22 cellular contexts compared by ENCODE assay signal in the genomic region with DNA sequence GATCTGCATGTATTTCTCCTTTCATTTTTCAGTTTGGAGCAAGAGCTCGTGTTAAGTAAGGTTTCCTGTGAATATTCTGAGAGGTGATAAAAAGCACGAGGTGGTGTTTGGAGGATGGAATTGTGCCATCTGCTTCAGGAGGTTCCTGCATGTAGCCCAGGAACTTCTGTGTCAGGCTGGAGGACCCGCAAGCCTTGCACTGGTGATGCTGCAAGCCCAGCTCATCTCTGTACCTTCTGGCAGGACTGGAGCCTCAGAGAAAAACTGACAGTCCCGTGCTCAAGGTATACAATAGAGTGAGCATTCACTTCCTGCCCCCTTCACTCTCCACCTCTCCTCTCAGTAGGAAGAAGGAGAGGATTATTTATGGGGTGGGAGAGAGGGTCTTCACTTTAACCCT.
"Had no signal": no experiment of that assay in that cellular context is flagged by ENCODE, and none has a peak within 500 bp of the region (broad histone marks: within the 10 kb centered on the region; RNA-seq: fewer than 3 reads in every experiment).

No MANE protein-coding gene starts in this region.

- H3K4me3 ChIP-seq: coronary artery, testis had no signal

- H3K9me3 ChIP-seq: testis had no signal

- H3K36me3 Mint-ChIP-seq: activated naive CD8-positive, alpha-beta T cell treated with anti-CD3 and anti-CD28 coated beads for 36 hours had no signal

- H3K4me3 Mint-ChIP-seq: activated CD4-positive, alpha-beta memory T cell treated with anti-CD3 and anti-CD28 coated beads for 36 hours; activated naive CD8-positive, alpha-beta T cell treated with anti-CD3 and anti-CD28 coated beads for 36 hours; activated T-helper 17 cell treated with anti-CD3 and anti-CD28 coated beads, Interleukin-2, amount 50 U/mL, for 72 hours; brain; naive thymus-derived CD8-positive, alpha-beta T cell; stimulated activated naive CD8-positive, alpha-beta T cell treated with anti-CD3 and anti-CD28 coated beads, Interleukin-15, amount 100 ng/mL, for 72 hours; T-helper 2 cell treated with Interferon-gamma antibody and Interleukin-4, amounts not matched to agents 5 μg/mL and 100 μg/mL, for 36 hours; WTC11 had no signal

- H3K4me1 ChIP-seq: testis had no signal

- H3K4me1 Mint-ChIP-seq: activated naive CD8-positive, alpha-beta T cell treated with anti-CD3 and anti-CD28 coated beads for 36 hours; activated T-helper 17 cell treated with anti-CD3 and anti-CD28 coated beads, Interleukin-2, amount 50 U/mL, for 72 hours; naive thymus-derived CD8-positive, alpha-beta T cell; stimulated activated naive CD8-positive, alpha-beta T cell treated with anti-CD3 and anti-CD28 coated beads, Interleukin-15, amount 100 ng/mL, for 72 hours had no signal

- H3K27me3 ChIP-seq: foreskin keratinocyte, testis had no signal

- H3K27ac Mint-ChIP-seq: activated CD4-positive, alpha-beta memory T cell treated with anti-CD3 and anti-CD28 coated beads for 36 hours; activated naive CD8-positive, alpha-beta T cell treated with anti-CD3 and anti-CD28 coated beads for 36 hours; activated T-helper 17 cell treated with anti-CD3 and anti-CD28 coated beads, Interleukin-2, amount 50 U/mL, for 72 hours; naive thymus-derived CD8-positive, alpha-beta T cell; stimulated activated naive CD8-positive, alpha-beta T cell treated with anti-CD3 and anti-CD28 coated beads, Interleukin-15, amount 100 ng/mL, for 72 hours; T-helper 2 cell treated with Interferon-gamma antibody and Interleukin-4, amounts not matched to agents 5 μg/mL and 100 μg/mL, for 36 hours; WTC11 had no signal

- DNase-seq: activated CD4-positive, alpha-beta memory T cell treated with anti-CD3 and anti-CD28 coated beads for 36 hours; activated CD4-positive, alpha-beta T cell treated with anti-CD3 and anti-CD28 coated beads for 4 hours; activated naive CD4-positive, alpha-beta T cell; activated naive CD8-positive, alpha-beta T cell treated with anti-CD3 and anti-CD28 coated beads for 36 hours; amniotic stem cell; central memory CD4-positive, alpha-beta T cell; foreskin keratinocyte; glutamatergic neuron; mesendoderm; naive thymus-derived CD8-positive, alpha-beta T cell; small intestine; stimulated activated CD4-positive, alpha-beta T cell treated with anti-CD3 and anti-CD28 coated beads, Interleukin-15, amount 100 ng/mL, for 24 hours; stimulated activated CD4-positive, alpha-beta T cell treated with anti-CD3 and anti-CD28 coated beads, Interleukin-2, amount 100 ng/mL, for 48 hours; stimulated activated naive CD8-positive, alpha-beta T cell treated with anti-CD3 and anti-CD28 coated beads, Interleukin-15, amount 100 ng/mL, for 72 hours; SW 1271; testis had no signal

- H3K9me3 Mint-ChIP-seq: activated CD4-positive, alpha-beta memory T cell treated with anti-CD3 and anti-CD28 coated beads for 36 hours; activated naive CD8-positive, alpha-beta T cell treated with anti-CD3 and anti-CD28 coated beads for 36 hours; activated T-helper 17 cell treated with anti-CD3 and anti-CD28 coated beads, Interleukin-2, amount 50 U/mL, for 72 hours; T-helper 2 cell treated with Interferon-gamma antibody and Interleukin-4, amounts not matched to agents 5 μg/mL and 100 μg/mL, for 36 hours had no signal

- H3K27ac ChIP-seq: foreskin keratinocyte, testis had no signal

- FAIRE-seq: small intestine, TTC549 had no signal

- H3K27me3 Mint-ChIP-seq: activated CD4-positive, alpha-beta memory T cell treated with anti-CD3 and anti-CD28 coated beads for 36 hours; activated T-helper 17 cell treated with anti-CD3 and anti-CD28 coated beads, Interleukin-2, amount 50 U/mL, for 72 hours; brain; stimulated activated naive CD8-positive, alpha-beta T cell treated with anti-CD3 and anti-CD28 coated beads, Interleukin-15, amount 100 ng/mL, for 72 hours had no signal

- ATAC-seq: activated T-helper 17 cell treated with anti-CD3 and anti-CD28 coated beads, Interleukin-2, amount 50 U/mL, for 72 hours; foreskin keratinocyte; naive thymus-derived CD8-positive, alpha-beta T cell; stimulated activated naive CD8-positive, alpha-beta T cell treated with anti-CD3 and anti-CD28 coated beads, Interleukin-15, amount 100 ng/mL, for 72 hours; WTC11 had no signal
